In genomic region chr2:230711224-230711623, GRCh38 we compare ENCODE assay signal across 12 cellular contexts. TPM values are rescaled to one million over a fixed set of nuclear protein-coding genes. Genes with fewer than 3 reads are reported as not detected.
A peak's percentile ranks its signal among the peaks of the same experiment; 100 is the strongest.
DNase-seq lines count a peak whose midpoint lies in the region; ATAC-seq and TF ChIP-seq lines count a peak whose summit lies in the region.
"Had no signal": no experiment of that assay in that cellular context is flagged by ENCODE, and none has a peak within 500 bp of the region (broad histone marks: within the 10 kb centered on the region; RNA-seq: fewer than 3 reads in every experiment).

No MANE protein-coding gene starts in this region.

- H3K4me3 ChIP-seq in MM.1S (ENCODE audit: low read length), result no peak overlapping the region
- H3K4me3 ChIP-seq: body of pancreas, mucosa of descending colon, SJSA1 had no signal

- no peak for ATAC-seq in activated CD8-positive, alpha-beta memory T cell treated with anti-CD3 and anti-CD28 coated beads, Interleukin-2, amount 10 ng/mL, durations not matched to agents 7 days and 5 days
- no peak for ATAC-seq in stimulated activated memory B cell treated with anti-CD40 and anti-IgM and Interleukin-4, amounts not matched to agents 10 μg/mL and 1 μg/mL and 100 μg/mL, for 72 hours
- ATAC-seq in GM19351 (IDR thresholded peaks at IDR 0.05; ENCODE audit: unreplicated experiment) (no peak), GM21360 (IDR thresholded peaks at IDR 0.05; ENCODE audit: unreplicated experiment) (no peak)
- ATAC-seq: body of pancreas, mucosa of descending colon had no signal

- no peak for DNase-seq in activated CD8-positive, alpha-beta memory T cell treated with anti-CD3 and anti-CD28 coated beads, Interleukin-2, amount 10 ng/mL, durations not matched to agents 7 days and 5 days
- DNase-seq in activated CD8-positive, alpha-beta memory T cell treated with anti-CD3 and anti-CD28 coated beads, Interleukin-2, amount 50 U/mL, for 48 hours, result no peak
- DNase-seq in OCI-M1 (lab: John Stamatoyannopoulos, UW), result peak; percentile 36
- DNase-seq in globus pallidus (ENCODE audit: low spot score), result peak; percentile 33
- no peak for DNase-seq in MM.1S
- DNase-seq: ACHN had no signal

- H3K4me1 Mint-ChIP-seq in activated CD8-positive, alpha-beta memory T cell treated with anti-CD3 and anti-CD28 coated beads, Interleukin-2, amount 10 ng/mL, durations not matched to agents 7 days and 5 days, result peaks cover 32% of the 10 kb centered on the region
- H3K4me1 Mint-ChIP-seq in stimulated activated memory B cell treated with anti-CD40 and anti-IgM and Interleukin-4, amounts not matched to agents 10 μg/mL and 1 μg/mL and 100 μg/mL, for 72 hours, result peaks cover 39% of the 10 kb centered on the region

- no peaks in the 10 kb centered on the region for H3K9me2 ChIP-seq in MM.1S (replicated peaks; ENCODE audit: insufficient read depth, low read length)

- CTCF ChIA-PET in activated CD8-positive, alpha-beta memory T cell treated with anti-CD3 and anti-CD28 coated beads, Interleukin-2, amount 10 ng/mL, durations not matched to agents 7 days and 5 days (lab: Charles Lee), result interaction anchor here (0.7 to 4.1 kb wide), 5 partner anchors 11 to 87 kb away, joined by 4 to 47 read pairs (median 11); no protein-coding TSS in a partner anchor

- no peak overlapping the region for H2AFZ ChIP-seq in MM.1S (ENCODE audit: low read length)

- peaks cover 18% of the 10 kb centered on the region for H3K36me3 Mint-ChIP-seq in activated CD8-positive, alpha-beta memory T cell treated with anti-CD3 and anti-CD28 coated beads, Interleukin-2, amount 10 ng/mL, durations not matched to agents 7 days and 5 days
- peaks cover 11% of the 10 kb centered on the region for H3K36me3 Mint-ChIP-seq in stimulated activated memory B cell treated with anti-CD40 and anti-IgM and Interleukin-4, amounts not matched to agents 10 μg/mL and 1 μg/mL and 100 μg/mL, for 72 hours

- H3K36me3 ChIP-seq in MM.1S (replicated peaks; ENCODE audit: insufficient read depth, low read length), result no peaks in the 10 kb centered on the region

- no peak overlapping the region for H3K4me2 ChIP-seq in MM.1S (ENCODE audit: low read depth, low read length)

- H3K27me3 Mint-ChIP-seq in activated CD8-positive, alpha-beta memory T cell treated with anti-CD3 and anti-CD28 coated beads, Interleukin-2, amount 10 ng/mL, durations not matched to agents 7 days and 5 days, result no peaks in the 10 kb centered on the region
- no peaks in the 10 kb centered on the region for H3K27me3 Mint-ChIP-seq in stimulated activated memory B cell treated with anti-CD40 and anti-IgM and Interleukin-4, amounts not matched to agents 10 μg/mL and 1 μg/mL and 100 μg/mL, for 72 hours

- peaks cover 11% of the 10 kb centered on the region for H3K4me1 ChIP-seq in MM.1S (ENCODE audit: low read length)

- H3F3A ChIP-seq in MM.1S (ENCODE audit: insufficient read depth, low read length), result peaks cover 9% of the 10 kb centered on the region

- no peaks in the 10 kb centered on the region for H3K27me3 ChIP-seq in MM.1S (replicated peaks; ENCODE audit: insufficient read depth, low read length)
- H3K27me3 ChIP-seq: body of pancreas, SJSA1 had no signal

- H3K9ac ChIP-seq in MM.1S (ENCODE audit: low read length), result no peak overlapping the region

- H3K79me2 ChIP-seq in MM.1S (ENCODE audit: low read length), result peaks cover 33% of the 10 kb centered on the region

- no peak for TF ChIP-seq CTCF in MM.1S (IDR thresholded peaks at IDR 0.05; ENCODE audit: low read length)

- H3K27ac ChIP-seq in MM.1S (ENCODE audit: low read length), result no peak overlapping the region
- H3K27ac ChIP-seq: body of pancreas, SJSA1 had no signal

- no peak overlapping the region for H3K27ac Mint-ChIP-seq in activated CD8-positive, alpha-beta memory T cell treated with anti-CD3 and anti-CD28 coated beads, Interleukin-2, amount 10 ng/mL, durations not matched to agents 7 days and 5 days
- peak overlapping the region; percentile 87 for H3K27ac Mint-ChIP-seq in stimulated activated memory B cell treated with anti-CD40 and anti-IgM and Interleukin-4, amounts not matched to agents 10 μg/mL and 1 μg/mL and 100 μg/mL, for 72 hours

- H3K9me3 ChIP-seq in MM.1S (replicated peaks; ENCODE audit: insufficient read depth, low read length), result no peaks in the 10 kb centered on the region
- H3K9me3 ChIP-seq: body of pancreas, mucosa of descending colon had no signal

- peak overlapping the region; percentile 97 for H3K4me3 Mint-ChIP-seq in activated CD8-positive, alpha-beta memory T cell treated with anti-CD3 and anti-CD28 coated beads, Interleukin-2, amount 10 ng/mL, durations not matched to agents 7 days and 5 days
- H3K4me3 Mint-ChIP-seq in stimulated activated memory B cell treated with anti-CD40 and anti-IgM and Interleukin-4, amounts not matched to agents 10 μg/mL and 1 μg/mL and 100 μg/mL, for 72 hours, result no peak overlapping the region

- peaks cover 14% of the 10 kb centered on the region for H4K20me1 ChIP-seq in MM.1S (ENCODE audit: insufficient read depth, low read length)

- H3K9me3 Mint-ChIP-seq in activated CD8-positive, alpha-beta memory T cell treated with anti-CD3 and anti-CD28 coated beads, Interleukin-2, amount 10 ng/mL, durations not matched to agents 7 days and 5 days (ENCODE audit: low read depth), result no peaks in the 10 kb centered on the region
- H3K9me3 Mint-ChIP-seq in stimulated activated memory B cell treated with anti-CD40 and anti-IgM and Interleukin-4, amounts not matched to agents 10 μg/mL and 1 μg/mL and 100 μg/mL, for 72 hours, result no peaks in the 10 kb centered on the region

RNA-seq across cellular contexts. Expression of gene CAB39, which starts 1.4 kb away (rescaled TPM):
- 100 to 1,000 TPM; 148 to 174 TPM for total RNA-seq in activated CD8-positive, alpha-beta memory T cell treated with anti-CD3 and anti-CD28 coated beads, Interleukin-2, amount 10 ng/mL, durations not matched to agents 7 days and 5 days

Comparison
In these comparisons a context has a peak if more than half of its experiments do, and no peak if none do; other contexts are left out.
1. DNase-seq: peak in OCI-M1 (single experiment) and globus pallidus (single experiment); none in activated CD8-positive, alpha-beta memory T cell treated with anti-CD3 and anti-CD28 coated beads, Interleukin-2, amount 10 ng/mL, durations not matched to agents 7 days and 5 days (single experiment), activated CD8-positive, alpha-beta memory T cell treated with anti-CD3 and anti-CD28 coated beads, Interleukin-2, amount 50 U/mL, for 48 hours (single experiment) and MM.1S (single experiment).